ENCODE assay signal across 1 cellular context in the genomic region with DNA sequence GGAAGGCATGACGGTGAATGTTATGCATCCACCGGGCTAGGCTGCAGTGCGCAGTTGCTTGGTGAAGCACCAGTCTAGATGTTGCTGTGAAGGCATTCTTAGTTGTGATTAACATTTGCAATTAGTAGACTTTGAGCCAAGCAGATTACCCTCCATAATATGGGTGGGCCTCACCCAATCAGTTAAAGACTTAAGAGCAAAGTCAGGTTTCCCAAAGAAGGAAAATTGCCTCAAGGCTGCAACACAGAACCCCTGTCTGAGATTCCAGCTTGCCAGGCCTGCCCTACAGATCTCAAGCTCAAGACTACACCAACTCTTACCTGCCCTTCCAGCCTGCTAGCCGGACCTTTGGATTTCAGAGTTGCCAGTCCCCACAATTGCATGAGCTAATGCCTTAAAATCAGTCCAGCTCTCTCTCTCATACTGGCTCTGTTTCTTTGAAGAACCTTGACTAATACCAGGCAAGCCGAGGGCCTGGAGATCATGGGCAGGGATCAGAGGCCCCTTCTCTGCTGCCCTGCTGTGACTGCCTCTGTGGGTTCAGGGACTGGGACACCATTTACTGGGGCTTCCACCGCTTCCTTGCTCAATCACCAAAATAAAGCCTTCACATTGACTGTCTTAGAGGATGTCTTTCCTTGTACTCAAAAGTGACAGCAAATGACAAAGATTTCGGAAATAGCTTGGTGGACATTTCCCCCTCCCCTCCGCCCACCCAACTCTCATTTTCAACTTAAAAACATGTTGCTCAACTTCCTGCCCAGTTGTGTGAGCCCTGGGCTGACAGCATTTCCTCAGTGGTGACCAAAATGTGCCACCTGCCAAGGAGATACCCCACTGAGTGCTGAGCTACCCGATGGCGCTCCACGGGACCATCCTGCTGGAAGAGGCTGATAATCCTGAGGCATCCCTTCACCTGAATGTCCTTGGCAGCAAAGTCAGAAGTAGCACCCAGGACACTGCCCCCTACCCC.
TF ChIP-seq lines count a peak whose summit lies in the region.

No MANE protein-coding gene starts in this region.

TF ChIP-seq in HEK293, 187 proteins besides CTCF, POLR2A, EP300 and RAD21:
- TF ChIP-seq, protein P1, sequence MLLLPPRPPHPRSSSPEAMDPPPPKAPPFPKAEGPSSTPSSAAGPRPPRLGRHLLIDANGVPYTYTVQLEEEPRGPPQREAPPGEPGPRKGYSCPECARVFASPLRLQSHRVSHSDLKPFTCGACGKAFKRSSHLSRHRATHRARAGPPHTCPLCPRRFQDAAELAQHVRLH (tag by site-specific recombination; IDR thresholded peaks at IDR 0.05): no peak
- peak; percentile 86 for TF ChIP-seq ZNF10 (tag by site-specific recombination; IDR thresholded peaks at IDR 0.05)
